6 cellular contexts compared by ENCODE assay signal in the genomic region with DNA sequence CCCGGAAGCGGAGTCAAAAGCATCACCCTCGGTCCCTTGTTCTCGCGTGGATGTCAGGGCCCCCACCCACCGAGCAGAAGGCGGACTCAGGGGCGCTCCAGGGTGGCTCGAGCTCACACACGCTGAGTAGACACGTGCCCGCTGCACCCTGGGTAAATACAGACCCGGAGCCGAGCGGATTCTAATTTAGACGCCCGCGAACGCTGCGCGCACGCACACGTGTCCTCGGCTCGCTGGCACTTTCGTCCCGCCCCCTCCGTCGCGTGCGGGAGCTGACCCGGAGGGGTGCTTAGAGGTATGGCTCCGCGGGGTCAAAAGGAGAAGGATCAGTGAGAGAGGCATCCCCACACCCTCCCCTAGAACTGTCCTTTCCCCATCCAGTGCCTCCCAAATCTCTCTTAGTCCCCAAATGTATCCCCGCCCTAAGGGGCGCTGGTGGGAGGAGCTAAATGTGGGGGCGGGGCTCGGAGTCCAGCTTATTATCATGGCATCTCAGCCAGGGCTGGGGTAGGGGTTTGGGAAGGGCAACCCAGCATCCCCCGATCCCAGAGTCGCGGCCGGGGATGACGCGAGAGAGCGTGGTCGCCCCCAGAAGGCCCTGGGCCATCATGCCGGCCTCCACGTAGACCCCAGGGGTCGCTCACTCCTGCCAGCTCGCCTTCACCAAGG.
DNase-seq lines count a peak whose midpoint lies in the region; ATAC-seq and TF ChIP-seq lines count a peak whose summit lies in the region.

No MANE protein-coding gene starts in this region.

- H3K9me3 ChIP-seq in adipocyte (ENCODE audit: control insufficient read depth, low read length): no peaks in the 10 kb centered on the region
- no peaks in the 10 kb centered on the region for H3K9me3 ChIP-seq in mucosa of stomach (ENCODE audit: control insufficient read depth, low read length)

- peak overlapping the region; percentile 56 for H3K4me3 ChIP-seq in adipocyte (ENCODE audit: low read length)
- peak overlapping the region; percentile 36 for H3K4me3 ChIP-seq in mucosa of stomach (ENCODE audit: low read length)

- peaks cover 21% of the 10 kb centered on the region for H3K4me1 ChIP-seq in adipocyte (ENCODE audit: control insufficient read depth, insufficient read depth, low read length)
- peaks cover 65% of the 10 kb centered on the region for H3K4me1 ChIP-seq in mucosa of stomach (ENCODE audit: control insufficient read depth, insufficient read depth, low read length)

- H3K27me3 ChIP-seq in adipocyte (replicated peaks; ENCODE audit: control insufficient read depth, insufficient read depth, low read length) (peaks cover 60% of the 10 kb centered on the region), mucosa of stomach (ENCODE audit: control insufficient read depth, insufficient read depth, low read length) (peaks cover 76% of the 10 kb centered on the region)

- peak; percentile 47 for TF ChIP-seq POLR2A in GM19099 (IDR thresholded peaks at IDR 0.05; ENCODE audit: extremely low read depth, insufficient read length, low read depth)

- peak; percentile 100 for DNase-seq in OCI-M1 (lab: John Stamatoyannopoulos, UW)
- DNase-seq in adipocyte (ENCODE audit: low read depth): peak; percentile 77
- DNase-seq in NCI-H510A (lab: John Stamatoyannopoulos, UW): no peak

- H3K36me3 ChIP-seq in adipocyte (ENCODE audit: control insufficient read depth, insufficient read depth, low read length, severe bottlenecking) (peaks cover 13% of the 10 kb centered on the region), mucosa of stomach (ENCODE audit: control insufficient read depth, insufficient read depth, low read length) (no peaks in the 10 kb centered on the region)

- no peak for ATAC-seq in HG03135 (IDR thresholded peaks at IDR 0.05; ENCODE audit: unreplicated experiment)

- H3K9ac ChIP-seq in adipocyte (ENCODE audit: low read length) (no peak overlapping the region), mucosa of stomach (ENCODE audit: low read length) (no peak overlapping the region)
